1 cellular context compared by ENCODE assay signal in genomic region chr17:82064433-82065192, GRCh38.
TF ChIP-seq lines count a peak whose summit lies in the region.

No MANE protein-coding gene starts in this region.

TF ChIP-seq in A549, 52 proteins besides CTCF, POLR2A, EP300 and RAD21:
- TF ChIP-seq E2F6 (IDR thresholded peaks at IDR 0.05; ENCODE audit: borderline replicate concordance, low read depth) (no peak), CEBPB (IDR thresholded peaks at IDR 0.05) (no peak), KDM1A (IDR thresholded peaks at IDR 0.05; ENCODE audit: low read depth) (no peak), ZSCAN20 (CRISPR knock-in tag; IDR thresholded peaks at IDR 0.05) (no peak), HMGXB4 (CRISPR knock-in tag; IDR thresholded peaks at IDR 0.05; ENCODE audit: borderline replicate concordance) (no peak), RFX5 (IDR thresholded peaks at IDR 0.05) (no peak), HOXB13 (CRISPR knock-in tag; IDR thresholded peaks at IDR 0.05; ENCODE audit: low read depth) (no peak), SREBF2 (IDR thresholded peaks at IDR 0.05) (no peak), REST (IDR thresholded peaks at IDR 0.05) (no peak), RCOR1 (IDR thresholded peaks at IDR 0.05; ENCODE audit: low read depth, low read length) (no peak), ATOH8 (CRISPR knock-in tag; IDR thresholded peaks at IDR 0.05; ENCODE audit: low read depth) (no peak), BCL3 (IDR thresholded peaks at IDR 0.05) (no peak), CBX8 (IDR thresholded peaks at IDR 0.05) (no peak), MAX (IDR thresholded peaks at IDR 0.05) (no peak), MYC (IDR thresholded peaks at IDR 0.05; ENCODE audit: borderline replicate concordance, low read length) (no peak), HDAC2 (IDR thresholded peaks at IDR 0.05) (no peak), ZC3H11A (IDR thresholded peaks at IDR 0.05) (no peak), NFE2L2 (conservative IDR thresholded peaks at IDR 0.05; ENCODE audit: low read length) (no peak)
